In the genomic region with DNA sequence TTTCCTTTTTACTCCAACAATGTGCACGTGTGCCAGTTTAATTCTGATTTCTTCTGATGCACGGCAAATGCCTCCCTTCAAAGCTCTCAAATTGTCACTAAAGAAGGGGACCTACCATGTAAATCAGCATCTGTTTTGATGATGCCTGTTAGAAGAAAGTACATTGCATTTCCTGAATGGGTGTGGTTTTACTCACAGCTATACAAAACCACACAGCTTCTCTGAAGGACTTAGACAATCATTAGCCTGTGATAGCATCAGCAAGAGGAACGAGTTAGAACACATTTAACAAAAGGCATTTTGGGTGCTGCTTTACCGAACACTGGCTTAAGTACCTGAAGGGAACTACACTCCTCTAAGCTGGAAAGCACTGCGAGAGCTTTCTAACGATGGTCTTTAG, we compare ENCODE assay signal across 10 cellular contexts.
DNase-seq lines count a peak whose midpoint lies in the region; ATAC-seq lines count a peak whose summit lies in the region.
"Had no signal": no experiment of that assay in that cellular context is flagged by ENCODE, and none has a peak within 500 bp of the region (broad histone marks: within the 10 kb centered on the region; RNA-seq: fewer than 3 reads in every experiment).

No MANE protein-coding gene starts in this region.

- H3K9me3 Mint-ChIP-seq in activated T-helper 17 cell treated with anti-CD3 and anti-CD28 coated beads, Interleukin-2, amount 50 U/mL, for 72 hours = no peaks in the 10 kb centered on the region

- peak; percentile 88 for ATAC-seq in HG03097 (IDR thresholded peaks at IDR 0.05; ENCODE audit: low FRiP score, unreplicated experiment)
- ATAC-seq in activated T-helper 17 cell treated with anti-CD3 and anti-CD28 coated beads, Interleukin-2, amount 50 U/mL, for 72 hours (replicated peaks) = peak; percentile 70

- no peaks in the 10 kb centered on the region for H3K9me3 ChIP-seq in BLaER1 treated with 17β-estradiol and CSF1 and Interleukin-3, amounts not matched to agents 10 nM and 100 nM (replicated peaks in 1 of 11)

- no peak overlapping the region for H3K27ac ChIP-seq in BLaER1 treated with 17β-estradiol and CSF1 and Interleukin-3, amounts not matched to agents 10 nM and 100 nM
- H3K27ac ChIP-seq: VCaP had no signal

- peaks cover 80% of the 10 kb centered on the region for H3K36me3 Mint-ChIP-seq in activated T-helper 17 cell treated with anti-CD3 and anti-CD28 coated beads, Interleukin-2, amount 50 U/mL, for 72 hours (ENCODE audit: low read depth)

- peak overlapping the region; percentile 68 for H3K4me3 Mint-ChIP-seq in activated T-helper 17 cell treated with anti-CD3 and anti-CD28 coated beads, Interleukin-2, amount 50 U/mL, for 72 hours

- no peak overlapping the region for H3K9ac ChIP-seq in BLaER1 treated with 17β-estradiol and CSF1 and Interleukin-3, amounts not matched to agents 10 nM and 100 nM

- H3K4me1 Mint-ChIP-seq in activated T-helper 17 cell treated with anti-CD3 and anti-CD28 coated beads, Interleukin-2, amount 50 U/mL, for 72 hours = peaks cover 33% of the 10 kb centered on the region

- H3K27me3 ChIP-seq in BLaER1 treated with 17β-estradiol and CSF1 and Interleukin-3, amounts not matched to agents 10 nM and 100 nM = no peaks in the 10 kb centered on the region

- no peaks in the 10 kb centered on the region for H3K27me3 Mint-ChIP-seq in activated T-helper 17 cell treated with anti-CD3 and anti-CD28 coated beads, Interleukin-2, amount 50 U/mL, for 72 hours

- H3K36me3 ChIP-seq in BLaER1 treated with 17β-estradiol and CSF1 and Interleukin-3, amounts not matched to agents 10 nM and 100 nM = peaks cover 0 to 70% (median 0%) of the 10 kb centered on the region in 11 experiments; a peak in 6 of 22 replicates

- DNase-seq in GM19238 (ENCODE audit: insufficient read length, low spot score) (peak; percentile 44), NCI-H1436 treated with DMSO at 0.1 percent for 48 hours (lab: John Stamatoyannopoulos, UW) (no peak), hepatic stellate cell (ENCODE audit: low spot score) (no peak), cortex of kidney (lab: John Stamatoyannopoulos, UW) (no peak)
- DNase-seq in stimulated activated CD8-positive, alpha-beta memory T cell treated with anti-CD3 and anti-CD28 coated beads, Interleukin-4, amount 100 ng/mL, for 48 hours = no peak
- DNase-seq: effector CD8-positive, alpha-beta T cell had no signal

- H3K4me1 ChIP-seq in BLaER1 treated with 17β-estradiol and CSF1 and Interleukin-3, amounts not matched to agents 10 nM and 100 nM = peaks cover 7 to 27% (median 9%) of the 10 kb centered on the region in 10 experiments; a peak in 19 of 20 replicates

- peaks cover 0 to 30% (median 0%) of the 10 kb centered on the region in 11 experiments; a peak in 5 of 22 replicates for H4K20me1 ChIP-seq in BLaER1 treated with 17β-estradiol and CSF1 and Interleukin-3, amounts not matched to agents 10 nM and 100 nM

- peak overlapping the region in 10 of 11 experiments; percentile 5 to 54 (median 32); a peak in 15 of 22 replicates for H3K4me2 ChIP-seq in BLaER1 treated with 17β-estradiol and CSF1 and Interleukin-3, amounts not matched to agents 10 nM and 100 nM

- H3K4me3 ChIP-seq in BLaER1 treated with 17β-estradiol and CSF1 and Interleukin-3, amounts not matched to agents 10 nM and 100 nM = no peak overlapping the region

- H3K27ac Mint-ChIP-seq in activated T-helper 17 cell treated with anti-CD3 and anti-CD28 coated beads, Interleukin-2, amount 50 U/mL, for 72 hours = peak overlapping the region; percentile 66
